ENCODE assay signal across 1 cellular context in genomic region chr1:3688836-3689750, GRCh38.
TF ChIP-seq lines count a peak whose summit lies in the region.

No MANE protein-coding gene starts in this region.

TF ChIP-seq in GM23338, 12 proteins besides CTCF, POLR2A, EP300 and RAD21 (continued from another document):
- TF ChIP-seq NANOG (IDR thresholded peaks at IDR 0.05; ENCODE audit: borderline replicate concordance) = no peak
- no peak for TF ChIP-seq ZNF114 (CRISPR knock-in tag; IDR thresholded peaks at IDR 0.05)
- TF ChIP-seq STAT1 (IDR thresholded peaks at IDR 0.05; ENCODE audit: unreplicated experiment) = no peak
- TF ChIP-seq ETS1 (IDR thresholded peaks at IDR 0.05) = no peak
- TF ChIP-seq JUNB (IDR thresholded peaks at IDR 0.05; ENCODE audit: unreplicated experiment) = no peak
- TF ChIP-seq POLR2AphosphoS5 (IDR thresholded peaks at IDR 0.05; ENCODE audit: low read depth) = no peak
- TF ChIP-seq ZNF331 (CRISPR knock-in tag; IDR thresholded peaks at IDR 0.05; ENCODE audit: low read depth) = no peak
- no peak for TF ChIP-seq EZH2phosphoT487 (IDR thresholded peaks at IDR 0.05; ENCODE audit: unreplicated experiment)
- TF ChIP-seq ZNF462 (CRISPR knock-in tag; IDR thresholded peaks at IDR 0.05) = no peak
- TF ChIP-seq EZH2 (IDR thresholded peaks at IDR 0.05; ENCODE audit: low read depth, unreplicated experiment) = no peak
TF ChIP-seq in GM23338: peak in this region for 0.
